24 cellular contexts compared by ENCODE assay signal in the genomic region with DNA sequence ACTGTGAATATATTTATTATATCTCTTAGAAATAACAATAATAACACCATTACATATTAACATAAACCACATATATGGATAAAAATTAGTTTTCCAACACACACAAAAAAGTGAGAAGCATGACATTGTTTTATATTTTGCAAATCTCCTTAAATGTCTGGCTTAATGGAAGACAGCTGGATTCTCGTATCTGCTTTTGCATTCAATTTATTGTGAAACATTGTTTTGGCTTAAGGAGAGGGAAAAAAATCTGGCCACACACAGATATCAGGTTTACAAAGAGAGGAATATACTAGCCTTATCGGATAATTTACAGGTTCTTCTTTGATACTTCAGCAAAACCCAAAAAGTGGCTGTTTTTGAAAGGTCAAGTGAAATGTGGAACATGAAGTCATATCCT.
"Had no signal": no experiment of that assay in that cellular context is flagged by ENCODE, and none has a peak within 500 bp of the region (broad histone marks: within the 10 kb centered on the region; RNA-seq: fewer than 3 reads in every experiment).

No MANE protein-coding gene starts in this region.

- H3K4me2 ChIP-seq: SK-N-SH had no signal

- H3K27me3 ChIP-seq: ascending aorta had no signal

- H3K4me1 ChIP-seq: SJSA1 had no signal

- H3K36me3 ChIP-seq: ascending aorta, cardiac muscle cell, SJSA1 had no signal

- H3K27ac ChIP-seq: cardiac muscle cell, SJSA1 had no signal

- H3K9me3 ChIP-seq: ascending aorta, SJSA1, SK-N-SH had no signal

- DNase-seq: activated CD4-positive, alpha-beta T cell treated with anti-CD3 and anti-CD28 coated beads, Interleukin-2, amount 10 ng/mL, durations not matched to agents 24 days and 14 days; activated CD4-positive, alpha-beta T cell treated with anti-CD3 and anti-CD28 coated beads, Interleukin-2, amount 50 U/mL, for 4 hours; activated CD8-positive, alpha-beta T cell treated with anti-CD3 and anti-CD28 coated beads for 36 hours; activated effector memory CD4-positive, alpha-beta T cell treated with anti-CD3 and anti-CD28 coated beads, Interleukin-2, amount 50 U/mL, for 16 hours; activated naive CD4-positive, alpha-beta T cell; activated naive CD4-positive, alpha-beta T cell treated with anti-CD3 and anti-CD28 coated beads, Interleukin-2, amount 50 U/mL, for 16 hours; activated naive CD8-positive, alpha-beta T cell treated with anti-CD3 and anti-CD28 coated beads for 36 hours; activated T-cell treated with anti-CD3 and anti-CD28 coated beads, Interleukin-2, amount 50 U/mL, for 1 hour; activated T-cell treated with anti-CD3 and anti-CD28 coated beads, Interleukin-2, amount 50 U/mL, for 72 hours; amygdala; Karpas-422; KBM-7; NCI-H1105; NCI-H1417 treated with DMSO at 0.1 percent for 48 hours; NCI-H2029; NCI-H345; NCI-H524 treated with DMSO at 0.1 percent for 48 hours; SHP77 treated with DMSO at 0.1 percent for 48 hours; SK-N-SH had no signal

- ATAC-seq: activated CD8-positive, alpha-beta T cell treated with anti-CD3 and anti-CD28 coated beads for 36 hours; activated T-cell treated with anti-CD3 and anti-CD28 coated beads, Interleukin-2, amount 50 U/mL, for 72 hours; activated T-helper 17 cell treated with anti-CD3 and anti-CD28 coated beads, Interleukin-2, amount 50 U/mL, for 72 hours; Panc1 had no signal

- H3K9ac ChIP-seq: SK-N-SH had no signal

- H3K4me3 ChIP-seq: ascending aorta, cardiac muscle cell, SJSA1 had no signal
